1 cellular context compared by ENCODE assay signal in genomic region chrX:24693453-24694202, GRCh38.
TF ChIP-seq lines count a peak whose summit lies in the region.

POLA1 (plus strand) TSS chrX:24693918; CDS start chrX:24693962, 44 bp downstream.

TF ChIP-seq in HepG2, 621 proteins besides CTCF, POLR2A, EP300 and RAD21 (continued from another document and continues in another):
- TF ChIP-seq FOSL2 (CRISPR knock-in tag; IDR thresholded peaks at IDR 0.05) (no peak), KDM1A (CRISPR knock-in tag; IDR thresholded peaks at IDR 0.05) (no peak), HDAC1 (CRISPR knock-in tag; IDR thresholded peaks at IDR 0.05) (peak; percentile 80; the same call in 1 of the 2 replicates), TAF1 (CRISPR knock-in tag; IDR thresholded peaks at IDR 0.05) (peak; percentile 26; the same call in 1 of the 2 replicates), ZNF431 (CRISPR knock-in tag; IDR thresholded peaks at IDR 0.05; ENCODE audit: borderline replicate concordance, low read depth) (no peak), ZNF674 (CRISPR knock-in tag; IDR thresholded peaks at IDR 0.05; ENCODE audit: low read depth) (no peak), ZNF160 (CRISPR knock-in tag; IDR thresholded peaks at IDR 0.05) (0 out of 2 replicates have a peak, but pooled peaks have one; percentile 24), NFYC (CRISPR knock-in tag; IDR thresholded peaks at IDR 0.05) (peak; percentile 85), ZNF383 (CRISPR knock-in tag; IDR thresholded peaks at IDR 0.05; ENCODE audit: borderline replicate concordance) (no peak), ZNF597 (CRISPR knock-in tag; IDR thresholded peaks at IDR 0.05) (no peak), ZFP36 (IDR thresholded peaks at IDR 0.05; ENCODE audit: borderline replicate concordance, low read depth, low read length, partially characterized antibody) (no peak), BCLAF1 (IDR thresholded peaks at IDR 0.05) (no peak), ZNF556 (CRISPR knock-in tag; IDR thresholded peaks at IDR 0.05; ENCODE audit: borderline replicate concordance) (peak; percentile 66; the same call in 1 of the 2 replicates), JUNB (CRISPR knock-in tag; IDR thresholded peaks at IDR 0.05; ENCODE audit: borderline replicate concordance) (peak; percentile 52; the same call in 1 of the 2 replicates), ZNF574 (CRISPR knock-in tag; IDR thresholded peaks at IDR 0.05) (peak; percentile 78), HDAC6 (IDR thresholded peaks at IDR 0.05; ENCODE audit: low read depth, low read length) (no peak), HNF1B (CRISPR knock-in tag; IDR thresholded peaks at IDR 0.05) (peak; percentile 72; the same call in 1 of the 2 replicates), MAFF (IDR thresholded peaks at IDR 0.05; ENCODE audit: low read depth, low read length) (no peak), ZNF709 (CRISPR knock-in tag; IDR thresholded peaks at IDR 0.05) (peak; percentile 61; the same call in 1 of the 2 replicates), ZNF451 (CRISPR knock-in tag; IDR thresholded peaks at IDR 0.05) (no peak), HOMEZ (CRISPR knock-in tag; IDR thresholded peaks at IDR 0.05; ENCODE audit: low read depth) (no peak; the same call in 1 of the 2 replicates), ZNF260 (CRISPR knock-in tag; IDR thresholded peaks at IDR 0.05; ENCODE audit: borderline replicate concordance, low read depth) (no peak), ZBTB46 (CRISPR knock-in tag; IDR thresholded peaks at IDR 0.05; ENCODE audit: borderline replicate concordance) (no peak), SPEN (CRISPR knock-in tag; IDR thresholded peaks at IDR 0.05; ENCODE audit: low read depth) (peak; percentile 84), NR1H2 (CRISPR knock-in tag; IDR thresholded peaks at IDR 0.05; ENCODE audit: borderline replicate concordance, low read depth) (no peak), ZKSCAN1 (IDR thresholded peaks at IDR 0.05; ENCODE audit: low read length) (0 out of 2 replicates have a peak, but pooled peaks have one; percentile 8), KAT2B (IDR thresholded peaks at IDR 0.05; ENCODE audit: borderline replicate concordance, low read depth, low read length) (no peak), NR0B2 (CRISPR knock-in tag; IDR thresholded peaks at IDR 0.05) (no peak), ZNF230 (CRISPR knock-in tag; IDR thresholded peaks at IDR 0.05) (no peak), MIER3 (CRISPR knock-in tag; IDR thresholded peaks at IDR 0.05; ENCODE audit: borderline replicate concordance) (no peak), NAIF1 (CRISPR knock-in tag; IDR thresholded peaks at IDR 0.05; ENCODE audit: borderline replicate concordance) (no peak), ZBTB38 (CRISPR knock-in tag; IDR thresholded peaks at IDR 0.05) (no peak), ARNT2 (CRISPR knock-in tag; IDR thresholded peaks at IDR 0.05; ENCODE audit: low read depth) (peak; percentile 84), DRAP1 (CRISPR knock-in tag; IDR thresholded peaks at IDR 0.05) (no peak), ZNF776 (CRISPR knock-in tag; IDR thresholded peaks at IDR 0.05) (no peak), ZNF234 (CRISPR knock-in tag; conservative IDR thresholded peaks at IDR 0.05) (no peak), ZNF841 (CRISPR knock-in tag; IDR thresholded peaks at IDR 0.05; ENCODE audit: borderline replicate concordance) (no peak), CC2D1A (CRISPR knock-in tag; IDR thresholded peaks at IDR 0.05) (no peak), HNRNPUL1 (IDR thresholded peaks at IDR 0.05; ENCODE audit: low read depth, low read length) (no peak), MEIS2 (CRISPR knock-in tag; IDR thresholded peaks at IDR 0.05) (no peak), NCOA1 (CRISPR knock-in tag; IDR thresholded peaks at IDR 0.05) (no peak), ZNF326 (CRISPR knock-in tag; IDR thresholded peaks at IDR 0.05; ENCODE audit: borderline replicate concordance) (no peak), SRF (IDR thresholded peaks at IDR 0.05; ENCODE audit: low read depth, low read length) (peak; percentile 65; the same call in 1 of the 2 replicates), RFXANK (CRISPR knock-in tag; IDR thresholded peaks at IDR 0.05) (no peak), KLF6 (CRISPR knock-in tag; IDR thresholded peaks at IDR 0.05) (no peak), SNAPC5 (CRISPR knock-in tag; IDR thresholded peaks at IDR 0.05; ENCODE audit: borderline replicate concordance) (no peak), ZBTB4 (CRISPR knock-in tag; IDR thresholded peaks at IDR 0.05; ENCODE audit: borderline replicate concordance) (no peak), EZH2 (conservative IDR thresholded peaks at IDR 0.05; ENCODE audit: low read depth, low read length) (no peak), BHLHE40 (IDR thresholded peaks at IDR 0.05; ENCODE audit: low read length) (no peak), ZNF839 (CRISPR knock-in tag; IDR thresholded peaks at IDR 0.05; ENCODE audit: borderline replicate concordance) (no peak), ZNF607 (CRISPR knock-in tag; IDR thresholded peaks at IDR 0.05; ENCODE audit: borderline replicate concordance) (peak; percentile 55; the same call in 1 of the 2 replicates), ATF7-NPFF (CRISPR knock-in tag; IDR thresholded peaks at IDR 0.05; ENCODE audit: low read depth) (peak; percentile 39; the same call in 1 of the 2 replicates), ZNF33A (CRISPR knock-in tag; IDR thresholded peaks at IDR 0.05; ENCODE audit: borderline replicate concordance) (no peak), ZMYM3 (CRISPR knock-in tag; IDR thresholded peaks at IDR 0.05) (no peak), ZEB1 (IDR thresholded peaks at IDR 0.05; ENCODE audit: insufficient replicate concordance, low read depth) (no peak), RBM22 (optimal IDR thresholded peaks at IDR 0.05; ENCODE audit: low read length) (no peak)
